Comparison of ENCODE assay signal across 28 cellular contexts in genomic region chr13:44266305-44266704, GRCh38.
"Had no signal": no experiment of that assay in that cellular context is flagged by ENCODE, and none has a peak within 500 bp of the region (broad histone marks: within the 10 kb centered on the region; RNA-seq: fewer than 3 reads in every experiment).

No MANE protein-coding gene starts in this region.

- H3K4me3 Mint-ChIP-seq: naive thymus-derived CD4-positive, alpha-beta T cell; nephron; neural progenitor cell; stimulated activated naive CD8-positive, alpha-beta T cell treated with anti-CD3 and anti-CD28 coated beads, Interleukin-15, amount 100 ng/mL, for 72 hours had no signal

- H3K27ac Mint-ChIP-seq: naive thymus-derived CD4-positive, alpha-beta T cell; nephron; neural progenitor cell had no signal

- H3K4me1 ChIP-seq: neural progenitor cell, prostate gland, uterus had no signal

- H3K4me3 ChIP-seq: dorsolateral prefrontal cortex, gastrocnemius medialis, left lung, neural progenitor cell, prostate gland, right atrium auricular region, smooth muscle cell, suprapubic skin, transverse colon, upper lobe of right lung, uterus had no signal

- H3K9me3 Mint-ChIP-seq: nephron had no signal

- H3K36me3 Mint-ChIP-seq: neural progenitor cell had no signal

- H3K9ac ChIP-seq: neural progenitor cell had no signal

- H3K9me3 ChIP-seq: gastrocnemius medialis, left lung, prostate gland, right atrium auricular region, suprapubic skin, transverse colon, upper lobe of right lung, uterus had no signal

- H3K27me3 ChIP-seq: dorsolateral prefrontal cortex, gastrocnemius medialis, left lung, neural progenitor cell, right atrium auricular region, suprapubic skin, transverse colon, upper lobe of right lung, uterus had no signal

- H3K36me3 ChIP-seq: gastrocnemius medialis, left lung, neural progenitor cell, prostate gland, right atrium auricular region, suprapubic skin, transverse colon, upper lobe of right lung, uterus had no signal

- H3K4me2 ChIP-seq: neural progenitor cell, smooth muscle cell had no signal

- DNase-seq: dorsolateral prefrontal cortex; effector CD4-positive, alpha-beta T cell; foreskin fibroblast; gastrocnemius medialis; head of caudate nucleus; left cardiac atrium; left lung; mesenchymal stem cell; midbrain; naive thymus-derived CD4-positive, alpha-beta T cell; stimulated activated CD4-positive, alpha-beta T cell treated with anti-CD3 and anti-CD28 coated beads, Interleukin-12 subunit alpha, Interleukin-12 subunit beta, amount 100 ng/mL, for 4 hours; stimulated activated CD4-positive, alpha-beta T cell treated with anti-CD3 and anti-CD28 coated beads, Interleukin-1b, Interleukin-23, amount 100 ng/mL, for 48 hours; stimulated activated CD4-positive, alpha-beta T cell treated with anti-CD3 and anti-CD28 coated beads, Interleukin-4, amount 100 ng/mL, for 1 hour; stimulated activated CD8-positive, alpha-beta memory T cell treated with anti-CD3 and anti-CD28 coated beads, Interleukin-4, amount 100 ng/mL, for 48 hours; stimulated activated naive CD4-positive, alpha-beta T cell; stimulated activated naive CD8-positive, alpha-beta T cell treated with anti-CD3 and anti-CD28 coated beads, Interleukin-15, amount 100 ng/mL, for 72 hours; transverse colon; upper lobe of right lung; uterus had no signal

- H3K27ac ChIP-seq: epithelial cell of prostate, gastrocnemius medialis, left lung, neural progenitor cell, prostate gland, right atrium auricular region, suprapubic skin, transverse colon, upper lobe of right lung, uterus had no signal

- ATAC-seq: esophagus mucosa; gastrocnemius medialis; left cardiac atrium; left lung; naive thymus-derived CD4-positive, alpha-beta T cell; sciatic nerve; stimulated activated naive CD8-positive, alpha-beta T cell treated with anti-CD3 and anti-CD28 coated beads, Interleukin-15, amount 100 ng/mL, for 72 hours; upper lobe of right lung had no signal

- H2AFZ ChIP-seq: neural progenitor cell had no signal
